ENCODE assay signal across 13 cellular contexts in genomic region chr7:76283254-76284159, GRCh38. TPM values are rescaled to one million over a fixed set of nuclear protein-coding genes. Genes with fewer than 3 reads are reported as not detected.
A peak's percentile ranks its signal among the peaks of the same experiment; 100 is the strongest.
DNase-seq lines count a peak whose midpoint lies in the region; ATAC-seq and TF ChIP-seq lines count a peak whose summit lies in the region.
"Had no signal": no experiment of that assay in that cellular context is flagged by ENCODE, and none has a peak within 500 bp of the region (broad histone marks: within the 10 kb centered on the region; RNA-seq: fewer than 3 reads in every experiment).

No MANE protein-coding gene starts in this region.

- CTCF ChIA-PET in AG04449 (lab: Yijun Ruan, JAX), result interaction anchor here (1.2 to 6.5 kb wide), 3 partner anchors 8 to 106 kb away, joined by 3 to 35 read pairs (median 27); no protein-coding TSS in a partner anchor

- TF ChIP-seq CTCF in AG04449 (IDR thresholded peaks at IDR 0.05; ENCODE audit: insufficient read depth, low read length, missing control alignments), result no peak
- TF ChIP-seq CTCF in coronary artery (IDR thresholded peaks at IDR 0.05), result no peak
- no peak for TF ChIP-seq CTCF in nephron progenitor cell (IDR thresholded peaks at IDR 0.05)

- no peaks in the 10 kb centered on the region for H3K36me3 Mint-ChIP-seq in nephron progenitor cell (ENCODE audit: low read depth)

- peaks cover 78% of the 10 kb centered on the region for H3K27me3 Mint-ChIP-seq in nephron progenitor cell (ENCODE audit: low read depth, poor library complexity)

- ATAC-seq in GM19467 (IDR thresholded peaks at IDR 0.05; ENCODE audit: unreplicated experiment), result no peak

- peaks cover 18% of the 10 kb centered on the region for H3K4me1 Mint-ChIP-seq in nephron progenitor cell

- H3K4me3 ChIP-seq in AG04449 (ENCODE audit: low read depth, low read length) (peak overlapping the region; percentile 41), H7 (ENCODE audit: insufficient read depth, low read depth, low read length) (peak overlapping the region; percentile 55), coronary artery (peak overlapping the region; percentile 84)

- no peaks in the 10 kb centered on the region for H3K9me3 Mint-ChIP-seq in nephron progenitor cell

- H3K27me3 ChIP-seq in H7 (ENCODE audit: control insufficient read depth, insufficient read depth, low read length), result peaks cover 41% of the 10 kb centered on the region
- H3K27me3 ChIP-seq: pancreas had no signal

- POLR2A ChIA-PET in AG04449 (lab: Yijun Ruan, JAX), result interaction anchor here (1.2 kb wide), 1 partner anchor 11 kb away, joined by 5 read pairs; no protein-coding TSS in a partner anchor

- peak overlapping the region in 1 of 2 donors; percentile 67 for H3K27ac ChIP-seq in coronary artery
- H3K27ac ChIP-seq: pancreas had no signal

- H3K36me3 ChIP-seq in H7 (replicated peaks; ENCODE audit: control insufficient read depth, insufficient read depth, low read length), result peaks cover 2% of the 10 kb centered on the region
- H3K36me3 ChIP-seq: pancreas had no signal

- peak overlapping the region; percentile 69 for H3K4me3 Mint-ChIP-seq in nephron progenitor cell

- H3K27ac Mint-ChIP-seq in nephron progenitor cell, result no peak overlapping the region

- no peak for DNase-seq in AG04449 (ENCODE audit: low read depth, low spot score)
- peak; percentile 77 for DNase-seq in H7
- no peak for DNase-seq in coronary artery (ENCODE audit: low spot score)
- no peak for DNase-seq in nephron progenitor cell
- DNase-seq in effector CD8-positive, alpha-beta T cell (lab: John Stamatoyannopoulos, UW), result no peak
- DNase-seq in medulla oblongata (ENCODE audit: extremely low spot score), result no peak
- DNase-seq in NCI-H510A treated with DMSO at 0.1 percent for 48 hours (lab: John Stamatoyannopoulos, UW), result no peak
- DNase-seq: activated CD4-positive, alpha-beta T cell treated with anti-CD3 and anti-CD28 coated beads for 48 hours; DND-41; HCEC 1CT; NCI-H1694 had no signal

RNA-seq across cellular contexts. Expression of gene HSPB1, which starts 19.0 kb away (rescaled TPM):
- 62.3 and 80.7 TPM in 2 replicates for total RNA-seq in H7 (2014; rRNA removed; shearing (Covaris generic))
